In genomic region chr20:46566125-46566524, GRCh38 we compare ENCODE assay signal across 25 cellular contexts. TPM values are rescaled to one million over a fixed set of nuclear protein-coding genes. Genes with fewer than 3 reads are reported as not detected.
"Had no signal": no experiment of that assay in that cellular context is flagged by ENCODE, and none has a peak within 500 bp of the region (broad histone marks: within the 10 kb centered on the region; RNA-seq: fewer than 3 reads in every experiment).

No MANE protein-coding gene starts in this region.

- FAIRE-seq: RCC 7860 had no signal

- H3K9ac ChIP-seq: SK-N-SH had no signal

- DNase-seq: KBM-7, MV-4-11, NCI-H1048, NCI-H1105, NCI-H1417, NCI-H1436 treated with DMSO at 0.1 percent for 48 hours, NCI-H1694, NCI-H187 treated with DMSO at 0.1 percent for 48 hours, NCI-H2081, NCI-H2107, NCI-H2227 treated with DMSO at 0.1 percent for 48 hours, NCI-H446, NCI-H510A, NCI-H524 treated with DMSO at 0.1 percent for 48 hours, NCI-H69, NCI-H774, RPMI8226, SHP77, SK-N-SH, SW 1271 had no signal

- H3K9me3 ChIP-seq: SK-N-SH had no signal

- H3K4me2 ChIP-seq: SK-N-SH had no signal

RNA-seq across cellular contexts. Expression of gene OCSTAMP, which starts 15.7 kb away (rescaled TPM):
- total RNA-seq: HT-29, LHCN-M2, MCF 10A, SK-MEL-5 had no signal
- polyA plus RNA-seq: SK-N-SH had no signal

RNA-seq across cellular contexts. Expression of gene ZNF334, which starts 52.8 kb away (rescaled TPM):
- total RNA-seq: MCF 10A, SK-MEL-5 had no signal
